ENCODE assay signal across 13 cellular contexts in the genomic region with DNA sequence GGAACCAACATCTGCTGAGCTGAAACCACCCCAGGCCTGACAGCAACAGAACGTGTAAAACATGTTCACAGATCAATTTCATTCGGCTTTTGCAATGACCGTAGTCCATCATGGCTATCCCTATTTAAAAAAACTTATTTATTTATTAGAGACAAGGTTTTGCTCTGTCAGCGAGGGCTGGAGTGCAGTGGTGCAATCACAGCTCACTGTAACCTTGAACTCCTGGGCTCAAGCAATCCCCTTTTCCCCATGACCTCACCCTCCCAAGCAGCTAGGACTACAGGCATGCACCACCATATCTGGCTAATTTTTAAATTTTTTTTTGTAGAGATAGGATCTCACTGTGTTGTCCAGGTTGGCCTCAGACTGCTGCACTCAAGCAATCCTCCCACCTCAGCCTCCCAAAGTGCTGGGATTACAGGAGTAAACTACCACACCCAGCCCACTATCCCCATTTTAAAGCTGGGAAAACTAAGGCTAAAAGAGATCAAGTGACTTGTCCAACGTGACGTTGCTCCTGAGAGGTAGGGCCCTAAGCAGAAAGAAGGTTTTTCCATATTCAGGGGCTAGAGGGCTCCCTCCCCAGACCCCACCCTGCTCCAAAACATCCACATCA.
DNase-seq lines count a peak whose midpoint lies in the region; ATAC-seq, FAIRE-seq and TF ChIP-seq lines count a peak whose summit lies in the region.
"Had no signal": no experiment of that assay in that cellular context is flagged by ENCODE, and none has a peak within 500 bp of the region (broad histone marks: within the 10 kb centered on the region; RNA-seq: fewer than 3 reads in every experiment).

No MANE protein-coding gene starts in this region.

- CTCF ChIA-PET in H1 (lab: Charles Lee; ENCODE audit: partially characterized antibody) = interaction anchor here (1.0 to 3.2 kb wide), 7 partner anchors 18 to 75 kb away, joined by 3 to 23 read pairs (median 3); no protein-coding TSS in a partner anchor

- intact Hi-C loops in CD14-positive monocyte (cut with micrococcal nuclease) = no loop called here

- no peaks in the 10 kb centered on the region for H3K4me1 Mint-ChIP-seq in CD14-positive monocyte
- H3K4me1 Mint-ChIP-seq: IgD-negative memory B cell had no signal

- no peaks in the 10 kb centered on the region for H3F3A ChIP-seq in GM23248 (ENCODE audit: insufficient read depth)

- no peak for ATAC-seq in thoracic aorta (ENCODE audit: insufficient number of reproducible peaks, low FRiP score, low read depth)

- H3K4me3 ChIP-seq in BLaER1 (peak overlapping the region; percentile 8; the same call in 1 of the 2 replicates), H1 (ENCODE audit: extremely low read depth in 1 of 4, insufficient read depth in 2 of 4, low read depth in 3 of 4, low read length in 4 of 4) (no peak overlapping the region), liver (ENCODE audit: low read depth in 1 of 3, low read length in 3 of 3) (no peak overlapping the region), thoracic aorta (no peak overlapping the region), GM23248 (no peak overlapping the region)

- H3K4me3 Mint-ChIP-seq in CD14-positive monocyte = no peak overlapping the region
- H3K4me3 Mint-ChIP-seq: CD4-positive, alpha-beta T cell; H9; IgD-negative memory B cell had no signal

- H2AFZ ChIP-seq in H1 (ENCODE audit: low read length) = no peak overlapping the region
- H2AFZ ChIP-seq in GM23248 = no peak overlapping the region

- no peak overlapping the region for H3K27ac Mint-ChIP-seq in CD14-positive monocyte
- H3K27ac Mint-ChIP-seq: CD4-positive, alpha-beta T cell; H9; IgD-negative memory B cell had no signal

- in situ Hi-C loops in GM23248 (cut with MboI) = loop anchor here (10.0 kb wide), 1 partner anchor 346 kb away; no protein-coding TSS in a partner anchor

- H3K4ac ChIP-seq in H1 (replicated peaks; ENCODE audit: insufficient read length, low read depth, low read length) = no peak overlapping the region

- H3K27me3 ChIP-seq in BLaER1 (no peaks in the 10 kb centered on the region), H1 (replicated peaks in 1 of 4; ENCODE audit: control insufficient read depth in 3 of 4, extremely low read depth in 1 of 4, insufficient read depth in 3 of 4, low read length in 3 of 4) (peaks cover 0 to 6% (median 0%) of the 10 kb centered on the region in 4 experiments; a peak in 2 of 7 replicates), liver (ENCODE audit: control insufficient read depth in 4 of 4, insufficient read depth in 4 of 4, low read length in 3 of 4) (no peaks in the 10 kb centered on the region), thoracic aorta (replicated peaks; ENCODE audit: insufficient read depth) (no peaks in the 10 kb centered on the region), GM23248 (replicated peaks; ENCODE audit: insufficient read depth) (peaks cover 14% of the 10 kb centered on the region; the same call in 1 of the 2 replicates)

- H3K4me1 ChIP-seq in BLaER1 (peaks cover 37% of the 10 kb centered on the region), H1 (replicated peaks in 1 of 4; ENCODE audit: control insufficient read depth in 3 of 4, insufficient read depth in 4 of 4, low read length in 3 of 4) (no peaks in the 10 kb centered on the region), liver (ENCODE audit: control insufficient read depth in 4 of 4, insufficient read depth in 4 of 4, low read length in 3 of 4) (no peaks in the 10 kb centered on the region), thoracic aorta (ENCODE audit: control insufficient read depth in 1 of 2, low read depth in 2 of 2) (peaks cover 10 to 73% of the 10 kb centered on the region in 2 donors), GM23248 (ENCODE audit: insufficient read depth) (no peaks in the 10 kb centered on the region)

- no peaks in the 10 kb centered on the region for H3K23me2 ChIP-seq in H1 (ENCODE audit: low read depth, low read length)

- H3K14ac ChIP-seq in H1 (ENCODE audit: insufficient read length) = no peak overlapping the region

- H3K9me2 ChIP-seq in GM23248 (ENCODE audit: insufficient read depth) = no peaks in the 10 kb centered on the region

- peaks cover 0 to 2% (median 0%) of the 10 kb centered on the region in 7 donors for H3K9me3 Mint-ChIP-seq in CD14-positive monocyte
- H3K9me3 Mint-ChIP-seq: CD4-positive, alpha-beta T cell; H9; IgD-negative memory B cell had no signal

- H2BK120ac ChIP-seq in H1 (replicated peaks; ENCODE audit: low read depth, low read length) = no peak overlapping the region

- H4K20me1 ChIP-seq in BLaER1 (no peaks in the 10 kb centered on the region), H1 (replicated peaks in 1 of 2; ENCODE audit: control insufficient read depth in 1 of 2, insufficient read depth in 2 of 2, low read length in 2 of 2) (no peaks in the 10 kb centered on the region), GM23248 (ENCODE audit: insufficient read depth) (no peaks in the 10 kb centered on the region)

- no peak overlapping the region for H3K23ac ChIP-seq in H1 (ENCODE audit: insufficient read length)

- H2BK5ac ChIP-seq in H1 (ENCODE audit: low read depth, low read length) = no peak overlapping the region

- H3K27me3 Mint-ChIP-seq in CD14-positive monocyte (ENCODE audit: low read depth in 3 of 3) = peaks cover 0 to 4% (median 4%) of the 10 kb centered on the region in 3 donors

- no peak overlapping the region for H2AK5ac ChIP-seq in H1 (ENCODE audit: low read depth, low read length)

- H3K36me3 ChIP-seq in BLaER1 = no peaks in the 10 kb centered on the region
- no peaks in the 10 kb centered on the region for H3K36me3 ChIP-seq in H1 (ENCODE audit: control insufficient read depth in 2 of 4, insufficient read depth in 4 of 4, low read length in 3 of 4)
- no peaks in the 10 kb centered on the region for H3K36me3 ChIP-seq in liver (ENCODE audit: control insufficient read depth in 4 of 4, insufficient read depth in 3 of 4, low read depth in 1 of 4, low read length in 3 of 4)
- peaks cover 89% of the 10 kb centered on the region for H3K36me3 ChIP-seq in thoracic aorta
- H3K36me3 ChIP-seq in GM23248 (ENCODE audit: low read depth) = no peaks in the 10 kb centered on the region

- no peak for TF ChIP-seq POLR2A in H1 (IDR thresholded peaks at IDR 0.05; ENCODE audit: control extremely low read depth in 1 of 2, low read depth in 2 of 2, low read length in 2 of 2)

- H2BK20ac ChIP-seq in H1 (ENCODE audit: low read length) = no peak overlapping the region

- TF ChIP-seq RAD21 in H1 (IDR thresholded peaks at IDR 0.05 in 1 of 2, conservative IDR thresholded peaks at IDR 0.05 in 1 of 2; ENCODE audit: low read depth in 2 of 2, low read length in 2 of 2) (no peak), liver (IDR thresholded peaks at IDR 0.05) (no peak)

- POLR2A ChIA-PET in H1 (lab: Charles Lee; ENCODE audit: partially characterized antibody) = no interaction called here

- H3K27ac ChIP-seq in BLaER1 (peak overlapping the region; percentile 59), H1 (ENCODE audit: low read depth, low read length) (no peak overlapping the region), liver (ENCODE audit: low read depth in 1 of 2, low read length in 2 of 2) (no peak overlapping the region), thoracic aorta (peak overlapping the region; percentile 5 to 67), GM23248 (no peak overlapping the region)
- H3K27ac ChIP-seq: 22Rv1 had no signal

- H4K91ac ChIP-seq in H1 (replicated peaks; ENCODE audit: insufficient read length, low read length) = no peak overlapping the region

- H3K36me3 Mint-ChIP-seq in CD14-positive monocyte = no peaks in the 10 kb centered on the region

- H4K5ac ChIP-seq in H1 (ENCODE audit: insufficient read length, low read depth, low read length) = no peak overlapping the region

- 0 out of 2 replicates have a peak overlapping the region, but pooled peaks have one; percentile 20 for H2BK15ac ChIP-seq in H1 (ENCODE audit: low read length)

- TF ChIP-seq CTCF in H1 (IDR thresholded peaks at IDR 0.05; ENCODE audit: control extremely low read depth in 1 of 3, insufficient read depth in 1 of 3, low read depth in 1 of 3, low read length in 3 of 3) (no peak), liver (IDR thresholded peaks at IDR 0.05; ENCODE audit: low read depth, low read length, missing input control) (no peak), thoracic aorta (IDR thresholded peaks at IDR 0.05) (no peak), CD14-positive monocyte (IDR thresholded peaks at IDR 0.05) (no peak)

- no peak overlapping the region for H4K8ac ChIP-seq in H1 (ENCODE audit: extremely low read depth, insufficient read depth, low read length)

- no peak for FAIRE-seq in H1 (lab: Jason Lieb, UNC)

- H3K18ac ChIP-seq in H1 (ENCODE audit: extremely low read depth, low read length) = no peak overlapping the region

- H3K9ac ChIP-seq in BLaER1 (no peak overlapping the region), H1 (replicated peaks in 1 of 4; ENCODE audit: extremely low read depth in 1 of 4, low read depth in 3 of 4, low read length in 3 of 4) (no peak overlapping the region), liver (ENCODE audit: low read depth in 1 of 2, low read length in 2 of 2) (no peak overlapping the region), GM23248 (no peak overlapping the region)

- H3K56ac ChIP-seq in H1 (replicated peaks; ENCODE audit: insufficient read length, low read depth, low read length) = no peak overlapping the region

- H2BK12ac ChIP-seq in H1 (ENCODE audit: low read depth, low read length) = no peak overlapping the region

- DNase-seq in H1 (ENCODE audit: low read depth in 1 of 2, low spot score in 2 of 2) = no peak
- DNase-seq in thoracic aorta (ENCODE audit: low spot score) = no peak
- DNase-seq in H4 (ENCODE audit: low spot score) = no peak
- no peak for DNase-seq in GM23248
- no peak for DNase-seq in CD14-positive monocyte (ENCODE audit: low spot score)
- no peak for DNase-seq in NAMALWA (ENCODE audit: low spot score)
- DNase-seq: Calu3; CD4-positive, alpha-beta T cell; H9 had no signal

- peak overlapping the region; percentile 83 for H3K4me2 ChIP-seq in BLaER1
- no peak overlapping the region for H3K4me2 ChIP-seq in H1 (ENCODE audit: insufficient read depth in 1 of 2, low read depth in 2 of 2, low read length in 2 of 2)
- H3K4me2 ChIP-seq in GM23248 (ENCODE audit: unreplicated experiment) = no peak overlapping the region

- no peak for TF ChIP-seq EP300 in H1 (IDR thresholded peaks at IDR 0.05; ENCODE audit: borderline replicate concordance in 1 of 2, low read depth in 2 of 2, low read length in 2 of 2)

- H3K9me3 ChIP-seq in BLaER1 (no peaks in the 10 kb centered on the region), H1 (ENCODE audit: insufficient read depth in 2 of 2, low read depth in 1 of 2, low read length in 1 of 2) (no peaks in the 10 kb centered on the region), liver (ENCODE audit: control insufficient read depth in 4 of 4, low read length in 3 of 4) (no peaks in the 10 kb centered on the region), thoracic aorta (no peaks in the 10 kb centered on the region), GM23248 (ENCODE audit: low read depth) (no peaks in the 10 kb centered on the region)

- H3K79me2 ChIP-seq in H1 (ENCODE audit: control insufficient read depth in 1 of 2, insufficient read depth in 2 of 2, low read length in 2 of 2) = no peaks in the 10 kb centered on the region
- H3K79me2 ChIP-seq in GM23248 (ENCODE audit: insufficient read depth) = no peaks in the 10 kb centered on the region

- no peaks in the 10 kb centered on the region for H3K79me1 ChIP-seq in H1 (ENCODE audit: low read depth, low read length)

- 74% methylated on average over 6 of the region's 6 CpGs; no CpG with 5 or more reads in 1 of the 2 experiments for WGBS in H1 (ENCODE audit: extremely low coverage in 1 of 2, insufficient coverage in 1 of 2, insufficient read length in 1 of 2, insufficient replicate concordance in 2 of 2, low coverage in 1 of 2, low lambda C conversion rate in 2 of 2, missing lambda C conversion rate in 1 of 2), 2 experiments
- WGBS in liver = 49% methylated on average over 6 of the region's 6 CpGs
- WGBS in GM23248 (ENCODE audit: low coverage in 1 of 2, low lambda C conversion rate in 2 of 2, missing lambda C conversion rate in 2 of 2), 2 experiments = 61 to 71% methylated on average over 6 of the region's 6 CpGs

Comparison
In these comparisons a context has a peak if more than half of its experiments do, and no peak if none do; other contexts are left out.
1. H3K27ac ChIP-seq: peak in BLaER1 (single experiment) and thoracic aorta (2 of 2); none in H1 (single experiment), liver (0 of 2) and GM23248 (single experiment).